ENCODE assay signal across 10 cellular contexts in the genomic region with DNA sequence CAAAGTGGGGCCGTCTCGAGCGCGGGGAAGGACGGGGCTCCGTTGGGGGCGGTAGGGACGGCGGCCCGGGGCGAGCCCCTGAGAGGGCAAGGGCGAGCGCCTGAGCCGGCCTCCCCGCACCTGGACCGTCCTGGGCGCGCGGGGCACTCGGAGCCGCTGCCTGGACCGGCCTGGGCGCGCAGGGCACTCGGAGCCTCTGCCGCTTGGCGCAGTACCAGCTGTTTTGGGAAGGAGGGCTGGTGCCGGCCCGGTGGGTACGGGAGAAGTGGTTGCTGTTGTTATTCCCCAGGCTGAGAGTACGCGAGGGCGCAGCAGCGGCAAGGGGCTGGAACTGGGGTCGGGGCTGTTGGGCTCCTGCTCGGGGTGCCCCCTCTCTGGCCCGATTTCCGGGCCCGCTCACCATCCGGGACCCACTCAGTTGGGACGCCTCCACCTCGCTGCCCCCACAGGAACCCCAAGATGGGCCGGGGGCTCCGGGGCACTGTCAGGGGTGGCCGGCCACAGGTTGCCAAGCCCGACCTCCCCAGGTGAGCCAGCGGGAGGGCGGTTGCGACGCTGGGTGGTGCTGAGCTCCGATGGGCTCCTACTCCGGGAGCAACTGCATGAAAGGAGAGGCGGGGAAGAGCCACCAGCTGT. TPM values are rescaled to one million over a fixed set of nuclear protein-coding genes. Genes with fewer than 3 reads are reported as not detected.
DNase-seq lines count a peak whose midpoint lies in the region; ATAC-seq, FAIRE-seq and TF ChIP-seq lines count a peak whose summit lies in the region.
"Had no signal": no experiment of that assay in that cellular context is flagged by ENCODE, and none has a peak within 500 bp of the region (broad histone marks: within the 10 kb centered on the region; RNA-seq: fewer than 3 reads in every experiment).

No MANE protein-coding gene starts in this region.

- no peak for DNase-seq in SK-N-SH
- no peak for DNase-seq in astrocyte (ENCODE audit: low read depth)
- no peak for DNase-seq in keratinocyte (ENCODE audit: low read depth, low spot score)
- peak; percentile 36 to 52 for DNase-seq in thyroid gland
- DNase-seq in HTR-8/SVneo (ENCODE audit: insufficient read length, low spot score), result no peak
- DNase-seq in T-helper 2 cell treated with Interferon-gamma antibody and Interleukin-4, amounts not matched to agents 5 μg/mL and 100 μg/mL, for 36 hours (ENCODE audit: low spot score), result no peak

- no peak for TF ChIP-seq POLR2A in thyroid gland (IDR thresholded peaks at IDR 0.05)

- no peak overlapping the region for H3K9ac ChIP-seq in SK-N-SH
- no peak overlapping the region for H3K9ac ChIP-seq in astrocyte (ENCODE audit: low read length)
- H3K9ac ChIP-seq in keratinocyte (ENCODE audit: control insufficient read depth, extremely low read depth, insufficient read depth, low read length), result peak overlapping the region; percentile 79

- H3K4me3 Mint-ChIP-seq in astrocyte (ENCODE audit: unreplicated experiment), result no peak overlapping the region
- no peak overlapping the region for H3K4me3 Mint-ChIP-seq in T-helper 2 cell treated with Interferon-gamma antibody and Interleukin-4, amounts not matched to agents 5 μg/mL and 100 μg/mL, for 36 hours

- 14% methylated on average over 24 of the region's 53 CpGs for WGBS in SK-N-SH (ENCODE audit: low lambda C conversion rate)
- 2 to 7% methylated on average over 9 to 11 of the region's 53 CpGs for WGBS in thyroid gland, 2 donors

- H3K4me1 Mint-ChIP-seq in astrocyte (ENCODE audit: low read depth, unreplicated experiment), result peaks cover 7% of the 10 kb centered on the region
- H3K4me1 Mint-ChIP-seq in T-helper 2 cell treated with Interferon-gamma antibody and Interleukin-4, amounts not matched to agents 5 μg/mL and 100 μg/mL, for 36 hours (ENCODE audit: low read depth), result no peaks in the 10 kb centered on the region

- dilution Hi-C loops in keratinocyte (cut with MboI; ENCODE audit: extremely low pct_ligation_motif_present, low sequenced_read_pairs), result no loop called here

- TF ChIP-seq EP300 in SK-N-SH (IDR thresholded peaks at IDR 0.05; ENCODE audit: borderline replicate concordance in 1 of 2, low read depth in 1 of 2, low read length in 1 of 2), result no peak

- FAIRE-seq in astrocyte (lab: Jason Lieb, UNC), result no peak
- no peak for FAIRE-seq in keratinocyte (lab: Jason Lieb, UNC)
- FAIRE-seq in HTR-8/SVneo (lab: Jason Lieb, UNC), result no peak
- FAIRE-seq: frontal cortex had no signal

- H3K36me3 ChIP-seq in SK-N-SH (replicated peaks in 1 of 2; ENCODE audit: control insufficient read depth in 1 of 2, insufficient read depth in 2 of 2, low read length in 1 of 2) (no peaks in the 10 kb centered on the region), astrocyte (ENCODE audit: insufficient read depth, low read length) (no peaks in the 10 kb centered on the region), keratinocyte (ENCODE audit: control insufficient read depth in 2 of 2, extremely low read depth in 1 of 2, insufficient read depth in 2 of 2, low read length in 2 of 2) (peaks cover 0 to 8% of the 10 kb centered on the region in 2 experiments), thyroid gland (no peaks in the 10 kb centered on the region)

- H3K4me2 ChIP-seq in SK-N-SH, result peak overlapping the region; percentile 11; the same call in 1 of the 2 replicates
- peak overlapping the region; percentile 71 for H3K4me2 ChIP-seq in astrocyte (ENCODE audit: low read length)
- peak overlapping the region; percentile 83 for H3K4me2 ChIP-seq in keratinocyte (ENCODE audit: control insufficient read depth, extremely low read depth, insufficient read depth, low read depth, low read length)

- no peaks in the 10 kb centered on the region for H3K36me3 Mint-ChIP-seq in astrocyte (ENCODE audit: low read depth, unreplicated experiment)
- H3K36me3 Mint-ChIP-seq in T-helper 2 cell treated with Interferon-gamma antibody and Interleukin-4, amounts not matched to agents 5 μg/mL and 100 μg/mL, for 36 hours (ENCODE audit: low read depth), result no peaks in the 10 kb centered on the region

- no peaks in the 10 kb centered on the region for H3K9me2 ChIP-seq in SK-N-SH

- no peaks in the 10 kb centered on the region for H3F3A ChIP-seq in SK-N-SH (replicated peaks; ENCODE audit: insufficient read depth)

- TF ChIP-seq CTCF in SK-N-SH (IDR thresholded peaks at IDR 0.05), result no peak
- TF ChIP-seq CTCF in astrocyte (IDR thresholded peaks at IDR 0.05; ENCODE audit: insufficient read depth, low read depth, low read length), result no peak
- no peak for TF ChIP-seq CTCF in keratinocyte (optimal IDR thresholded peaks at IDR 0.05 in 1 of 3, IDR thresholded peaks at IDR 0.05 in 1 of 3, conservative IDR thresholded peaks at IDR 0.05 in 1 of 3; ENCODE audit: extremely low read depth in 1 of 3, insufficient read depth in 2 of 3, low read length in 3 of 3)
- TF ChIP-seq CTCF in thyroid gland (IDR thresholded peaks at IDR 0.05), result no peak

- H3K27me3 ChIP-seq in SK-N-SH (ENCODE audit: insufficient read depth) (no peaks in the 10 kb centered on the region; the same call in 1 of the 2 replicates), astrocyte (ENCODE audit: insufficient read depth, low read length) (peaks cover 30% of the 10 kb centered on the region), keratinocyte (ENCODE audit: control insufficient read depth, extremely low read depth, insufficient read depth, low read length) (no peaks in the 10 kb centered on the region), thyroid gland (no peaks in the 10 kb centered on the region)

- no peak for TF ChIP-seq RAD21 in SK-N-SH (IDR thresholded peaks at IDR 0.05; ENCODE audit: low read length)

- CTCF ChIA-PET in SK-N-SH (lab: Yijun Ruan, JAX), result interaction anchor here (1.0 to 2.8 kb wide), 3 partner anchors 9 to 39 kb away, joined by 3 to 19 read pairs (median 10); no protein-coding TSS in a partner anchor

- H3K9me1 ChIP-seq in keratinocyte (ENCODE audit: control insufficient read depth, extremely low read depth, insufficient read depth, low read length), result no peaks in the 10 kb centered on the region

- H3K27ac Mint-ChIP-seq in astrocyte (ENCODE audit: unreplicated experiment), result no peak overlapping the region
- H3K27ac Mint-ChIP-seq in T-helper 2 cell treated with Interferon-gamma antibody and Interleukin-4, amounts not matched to agents 5 μg/mL and 100 μg/mL, for 36 hours, result no peak overlapping the region
- H3K27ac Mint-ChIP-seq: IgD-negative memory B cell had no signal

- H2AFZ ChIP-seq in SK-N-SH (ENCODE audit: low read depth) (no peak overlapping the region), astrocyte (ENCODE audit: low read depth, low read length) (peak overlapping the region; percentile 66), keratinocyte (ENCODE audit: control insufficient read depth, low read length) (peak overlapping the region; percentile 78)

- H3K9me3 Mint-ChIP-seq in astrocyte (ENCODE audit: unreplicated experiment), result no peaks in the 10 kb centered on the region
- no peaks in the 10 kb centered on the region for H3K9me3 Mint-ChIP-seq in T-helper 2 cell treated with Interferon-gamma antibody and Interleukin-4, amounts not matched to agents 5 μg/mL and 100 μg/mL, for 36 hours
- H3K9me3 Mint-ChIP-seq: IgD-negative memory B cell had no signal

- H3K79me2 ChIP-seq in SK-N-SH (ENCODE audit: insufficient read depth) (no peaks in the 10 kb centered on the region), astrocyte (ENCODE audit: insufficient read depth, low read length) (no peaks in the 10 kb centered on the region), keratinocyte (ENCODE audit: control insufficient read depth, insufficient read depth, low read length) (peaks cover 26% of the 10 kb centered on the region)

- peaks cover 45% of the 10 kb centered on the region for H3K27me3 Mint-ChIP-seq in astrocyte (ENCODE audit: low read depth, unreplicated experiment)
- peaks cover 40% of the 10 kb centered on the region for H3K27me3 Mint-ChIP-seq in T-helper 2 cell treated with Interferon-gamma antibody and Interleukin-4, amounts not matched to agents 5 μg/mL and 100 μg/mL, for 36 hours (ENCODE audit: low read depth)

- intact Hi-C loops in thyroid gland (cut with DNase I), result no loop called here

- no peaks in the 10 kb centered on the region for H4K20me1 ChIP-seq in SK-N-SH (ENCODE audit: insufficient read depth)
- no peaks in the 10 kb centered on the region for H4K20me1 ChIP-seq in astrocyte (ENCODE audit: insufficient read depth, low read length)
- H4K20me1 ChIP-seq in keratinocyte (ENCODE audit: control insufficient read depth, extremely low read depth, insufficient read depth, low read length), result no peaks in the 10 kb centered on the region

- no peaks in the 10 kb centered on the region for H3K9me3 ChIP-seq in SK-N-SH
- no peaks in the 10 kb centered on the region for H3K9me3 ChIP-seq in astrocyte (ENCODE audit: insufficient read depth, low read depth, low read length)
- no peaks in the 10 kb centered on the region for H3K9me3 ChIP-seq in keratinocyte (ENCODE audit: control insufficient read depth, low read depth, low read length)
- no peaks in the 10 kb centered on the region for H3K9me3 ChIP-seq in thyroid gland

- H3K27ac ChIP-seq in SK-N-SH (ENCODE audit: low read depth in 2 of 2, low read length in 1 of 2) (no peak overlapping the region), astrocyte (ENCODE audit: low read depth, low read length) (no peak overlapping the region), keratinocyte (ENCODE audit: control insufficient read depth, insufficient read depth, low read length) (peak overlapping the region; percentile 55), thyroid gland (peak overlapping the region in 1 of 3 donors; percentile 17)

- H3K4me1 ChIP-seq in SK-N-SH (ENCODE audit: control insufficient read depth in 1 of 2, insufficient read depth in 2 of 2, low read depth in 1 of 2, low read length in 1 of 2) (no peaks in the 10 kb centered on the region), astrocyte (ENCODE audit: insufficient read depth, low read length) (peaks cover 13% of the 10 kb centered on the region), keratinocyte (ENCODE audit: control insufficient read depth, extremely low read depth, insufficient read depth, low read length) (peaks cover 16% of the 10 kb centered on the region), thyroid gland (peaks cover 4 to 14% of the 10 kb centered on the region in 2 donors)

- POLR2A ChIA-PET in SK-N-SH (lab: Yijun Ruan, JAX), result no interaction called here

- H3K4me3 ChIP-seq in SK-N-SH (ENCODE audit: low read depth in 2 of 2, low read length in 1 of 2) (peak overlapping the region in 1 of 2 experiments; percentile 34; a peak in 2 of 4 replicates), astrocyte (ENCODE audit: insufficient read depth, low read depth, low read length) (peak overlapping the region; percentile 17), keratinocyte (ENCODE audit: control insufficient read depth in 2 of 3, extremely low read depth in 1 of 3, insufficient read depth in 2 of 3, low read depth in 1 of 3, low read length in 3 of 3) (peak overlapping the region; percentile 55 to 76 (median 74)), thyroid gland (replicated peaks in 1 of 3) (peak overlapping the region; percentile 6 to 57 (median 23))

- ATAC-seq in SK-N-SH treated with all-trans-retinoic acid at 6 μM for 48 hours (no peak), GM18868 (IDR thresholded peaks at IDR 0.05; ENCODE audit: unreplicated experiment) (no peak)

RNA-seq across cellular contexts. Expression of a gene that starts 0.6 kb away (rescaled TPM):
- 1.5 and 2.3 TPM in 2 replicates for polyA plus RNA-seq in SK-N-SH (2012; rRNA removed)
- 1.5 and 2.4 TPM in 2 replicates for polyA plus RNA-seq in SK-N-SH (2012; cell fraction: cytosol; rRNA removed)
- 7.9 and 9.5 TPM in 2 replicates for polyA plus RNA-seq in SK-N-SH (2012; cell fraction: nucleus; rRNA removed)
- total RNA-seq in astrocyte, result 3.3 and 4.8 TPM in 2 replicates
- 22.6 to 40.6 TPM (median 26.2 TPM) in 3 replicates for polyA plus RNA-seq in keratinocyte
- 102 TPM for polyA plus RNA-seq in keratinocyte (2011; ENCODE audit: low read depth)
- polyA plus RNA-seq in keratinocyte (2011; cell fraction: cytosol; rRNA removed), result 6.9 and 11.2 TPM in 2 replicates
- polyA plus RNA-seq in keratinocyte (2011; cell fraction: nucleus; rRNA removed), result 138 and 177 TPM in 2 replicates
- 34.2 and 76.3 TPM in 2 replicates for polyA plus RNA-seq in keratinocyte (2012; ENCODE audit: low replicate concordance)
- polyA minus RNA-seq in keratinocyte, result 58.4 to 67.9 TPM (median 64.0 TPM) in 3 replicates
- polyA minus RNA-seq in keratinocyte (2011; cell fraction: cytosol; rRNA and poly(A)+ RNA removed), result 51.4 TPM
- polyA minus RNA-seq in keratinocyte (2011; cell fraction: nucleus; rRNA and poly(A)+ RNA removed), result 166 and 173 TPM in 2 replicates
- total RNA-seq in thyroid gland, result 10 to 100 TPM; 15.6 to 24.3 (median 22.5) TPM

Comparison
In these comparisons a context has a peak if more than half of its experiments do, and no peak if none do; other contexts are left out.
1. DNase-seq: peak in thyroid gland (2 of 2); none in SK-N-SH (single experiment), astrocyte (single experiment), keratinocyte (single experiment), HTR-8/SVneo (single experiment) and T-helper 2 cell treated with Interferon-gamma antibody and Interleukin-4, amounts not matched to agents 5 μg/mL and 100 μg/mL, for 36 hours (single experiment).
2. H3K4me2 ChIP-seq: peak in every context shown above with its lines; median percentile 83 in keratinocyte; 71 in astrocyte; 11 in SK-N-SH.